ENCODE assay signal across 9 cellular contexts in genomic region chr4:75494563-75494962, GRCh38. TPM values are rescaled to one million over a fixed set of nuclear protein-coding genes. Genes with fewer than 3 reads are reported as not detected.
A peak's percentile ranks its signal among the peaks of the same experiment; 100 is the strongest.
DNase-seq lines count a peak whose midpoint lies in the region; ATAC-seq, FAIRE-seq and TF ChIP-seq lines count a peak whose summit lies in the region.
"Had no signal": no experiment of that assay in that cellular context is flagged by ENCODE, and none has a peak within 500 bp of the region (broad histone marks: within the 10 kb centered on the region; RNA-seq: fewer than 3 reads in every experiment).

No MANE protein-coding gene starts in this region.

- DNase-seq in GM19239 (ENCODE audit: insufficient read length, low spot score) (no peak), RPMI7951 (ENCODE audit: low read depth) (peak; percentile 55), foreskin fibroblast (peak; percentile 64 to 84), skeletal muscle cell (ENCODE audit: low read depth) (peak; percentile 30), GOT3 (lab: John Stamatoyannopoulos, UW) (no peak)
- DNase-seq: Kasumi-1, NCI-H526 had no signal

- H3K4me3 ChIP-seq in foreskin fibroblast (ENCODE audit: low read depth in 1 of 2, low read length in 2 of 2): no peak overlapping the region
- no peak overlapping the region for H3K4me3 ChIP-seq in skeletal muscle cell (ENCODE audit: low read depth, low read length)

- FAIRE-seq in GM19239 (lab: Jason Lieb, UNC): peak; percentile 18

- no peak for TF ChIP-seq CTCF in foreskin fibroblast (IDR thresholded peaks at IDR 0.05; ENCODE audit: low read depth, low read length)

- ATAC-seq in HG03135 (IDR thresholded peaks at IDR 0.05; ENCODE audit: unreplicated experiment) (no peak), GM18502 (IDR thresholded peaks at IDR 0.05; ENCODE audit: poor library complexity, unreplicated experiment) (no peak)

RNA-seq across cellular contexts. Expression of gene RCHY1, which starts 19.6 kb away (rescaled TPM):
- total RNA-seq in RPMI7951 (2014; rRNA removed; shearing (Covaris generic)): 16.6 and 20.5 TPM in 2 replicates

RNA-seq across cellular contexts. Expression of gene THAP6, which starts 19.7 kb away (rescaled TPM):
- 11.2 and 13.8 TPM in 2 replicates for total RNA-seq in RPMI7951 (2014; rRNA removed; shearing (Covaris generic))

Comparison
In these comparisons a context has a peak if more than half of its experiments do, and no peak if none do; other contexts are left out.
1. DNase-seq: peak in RPMI7951 (single experiment), foreskin fibroblast (2 of 2) and skeletal muscle cell (single experiment); none in GM19239 (single experiment) and GOT3 (single experiment).